19 cellular contexts compared by ENCODE assay signal in genomic region chr6:17276766-17277165, GRCh38. TPM values are rescaled to one million over a fixed set of nuclear protein-coding genes. Genes with fewer than 3 reads are reported as not detected.
DNase-seq lines count a peak whose midpoint lies in the region; ATAC-seq and TF ChIP-seq lines count a peak whose summit lies in the region.
"Had no signal": no experiment of that assay in that cellular context is flagged by ENCODE, and none has a peak within 500 bp of the region (broad histone marks: within the 10 kb centered on the region; RNA-seq: fewer than 3 reads in every experiment).

No MANE protein-coding gene starts in this region.

- H3K4me3 ChIP-seq in RWPE2 (ENCODE audit: severe bottlenecking), result no peak overlapping the region
- H3K4me3 ChIP-seq in muscle layer of duodenum (ENCODE audit: low read depth in 1 of 2, low read length in 2 of 2), result no peak overlapping the region
- no peak overlapping the region for H3K4me3 ChIP-seq in mesendoderm (ENCODE audit: low read length)
- H3K4me3 ChIP-seq in spleen, result no peak overlapping the region
- no peak overlapping the region for H3K4me3 ChIP-seq in lower lobe of right lung
- H3K4me3 ChIP-seq: right lobe of liver, stomach had no signal

- no peak overlapping the region for H3K4ac ChIP-seq in mesendoderm (ENCODE audit: low read depth, low read length)

- no peak overlapping the region for H2BK15ac ChIP-seq in mesendoderm (replicated peaks; ENCODE audit: low read depth)

- no peaks in the 10 kb centered on the region for H3K9me3 ChIP-seq in RWPE2 (ENCODE audit: severe bottlenecking)
- H3K9me3 ChIP-seq in muscle layer of duodenum (ENCODE audit: control insufficient read depth in 1 of 2, low read length in 2 of 2), result no peaks in the 10 kb centered on the region
- no peaks in the 10 kb centered on the region for H3K9me3 ChIP-seq in spleen
- no peaks in the 10 kb centered on the region for H3K9me3 ChIP-seq in lower lobe of right lung
- H3K9me3 ChIP-seq: right lobe of liver, stomach had no signal

- H2AK5ac ChIP-seq in mesendoderm (ENCODE audit: low read length), result no peak overlapping the region

- TF ChIP-seq CTCF in RWPE2 (IDR thresholded peaks at IDR 0.05; ENCODE audit: poor library complexity, severe bottlenecking) (no peak), spleen (IDR thresholded peaks at IDR 0.05 in 8 of 11, conservative IDR thresholded peaks at IDR 0.05 in 3 of 11) (no peak), lower lobe of right lung (IDR thresholded peaks at IDR 0.05) (no peak)

- no peak overlapping the region for H3K56ac ChIP-seq in mesendoderm (ENCODE audit: low read length)

- no CpG with 5 or more reads among the region's 3 CpGs for WGBS in mesendoderm (ENCODE audit: extremely low coverage, insufficient coverage, low lambda C conversion rate)
- 85 to 92% (median 88%) methylated on average over 3 of the region's 3 CpGs for WGBS in spleen, 5 donors

- no peak overlapping the region for H2BK5ac ChIP-seq in mesendoderm (ENCODE audit: low read length)

- H3K27me3 ChIP-seq in RWPE2 (ENCODE audit: insufficient read depth, poor library complexity, severe bottlenecking) (no peaks in the 10 kb centered on the region), muscle layer of duodenum (ENCODE audit: low read depth, low read length) (no peaks in the 10 kb centered on the region), mesendoderm (ENCODE audit: insufficient read depth, low read length, poor library complexity) (peaks cover 4% of the 10 kb centered on the region), spleen (replicated peaks in 1 of 7) (peaks cover 0 to 44% (median 15%) of the 10 kb centered on the region in 7 donors), lower lobe of right lung (ENCODE audit: low read depth) (peaks cover 12% of the 10 kb centered on the region)
- H3K27me3 ChIP-seq: right lobe of liver had no signal

- no peak overlapping the region for H3K18ac ChIP-seq in mesendoderm (ENCODE audit: low read length)

- H3K9ac ChIP-seq in mesendoderm (ENCODE audit: low read length), result no peak overlapping the region

- no peaks in the 10 kb centered on the region for H3K79me1 ChIP-seq in mesendoderm (ENCODE audit: low read length)

- intact Hi-C loops in spleen (cut with DNase I; ENCODE audit: low total_unique reads) (no loop called here), lower lobe of right lung (cut with DNase I) (no loop called here)

- H4K8ac ChIP-seq in mesendoderm (ENCODE audit: low read depth, low read length), result no peak overlapping the region

- no peak overlapping the region for H3K4me2 ChIP-seq in mesendoderm (ENCODE audit: low read length)

- no peaks in the 10 kb centered on the region for H3K36me3 ChIP-seq in RWPE2 (ENCODE audit: low read depth)
- H3K36me3 ChIP-seq in muscle layer of duodenum (ENCODE audit: control insufficient read depth in 1 of 2, insufficient read depth in 2 of 2, low read length in 2 of 2), result no peaks in the 10 kb centered on the region
- no peaks in the 10 kb centered on the region for H3K36me3 ChIP-seq in mesendoderm (ENCODE audit: control insufficient read depth, insufficient read depth, low read length)
- H3K36me3 ChIP-seq in spleen, result no peaks in the 10 kb centered on the region
- H3K36me3 ChIP-seq in lower lobe of right lung, result no peaks in the 10 kb centered on the region
- H3K36me3 ChIP-seq: right lobe of liver, stomach had no signal

- H3K4me1 ChIP-seq in RWPE2 (ENCODE audit: insufficient read depth, poor library complexity, severe bottlenecking) (peaks cover 21% of the 10 kb centered on the region), muscle layer of duodenum (ENCODE audit: control insufficient read depth in 1 of 2, insufficient read depth in 2 of 2, low read length in 2 of 2) (no peaks in the 10 kb centered on the region), mesendoderm (ENCODE audit: control insufficient read depth, low read depth, low read length) (no peaks in the 10 kb centered on the region), spleen (peaks cover under 1 to 15% (median 13%) of the 10 kb centered on the region in 6 donors), lower lobe of right lung (peaks cover 4% of the 10 kb centered on the region)
- H3K4me1 ChIP-seq: right lobe of liver had no signal

- no peak for TF ChIP-seq POLR2A in spleen (IDR thresholded peaks at IDR 0.05)

- no peak overlapping the region for H4K5ac ChIP-seq in mesendoderm (ENCODE audit: low read length)

- H3K27ac ChIP-seq in RWPE2 (ENCODE audit: poor library complexity, severe bottlenecking) (peak overlapping the region; percentile 84), muscle layer of duodenum (ENCODE audit: low read length) (peak overlapping the region; percentile 85), mesendoderm (ENCODE audit: low read depth, low read length) (no peak overlapping the region), spleen (no peak overlapping the region), lower lobe of right lung (no peak overlapping the region)
- H3K27ac ChIP-seq: HL-60, right lobe of liver had no signal

- no peak overlapping the region for H2BK120ac ChIP-seq in mesendoderm (ENCODE audit: low read depth, low read length)

- no peak overlapping the region for H3K23ac ChIP-seq in mesendoderm (ENCODE audit: low read length)

- DNase-seq in EL, result peak; percentile 62
- no peak for DNase-seq in RWPE2 (ENCODE audit: low spot score)
- peak; percentile 43 for DNase-seq in fibroblast of peridontal ligament (ENCODE audit: extremely low read depth)
- DNase-seq in mesendoderm, result no peak
- DNase-seq in spleen, result no peak
- no peak for DNase-seq in lower lobe of right lung
- no peak for DNase-seq in NCI-H2107 (lab: John Stamatoyannopoulos, UW)
- DNase-seq: CD4-positive, alpha-beta memory T cell; H7; hypothalamus; NCI-H2029 treated with DMSO at 0.1 percent for 48 hours; NCI-H510A treated with DMSO at 0.1 percent for 48 hours; right lobe of liver; SIG-M5; stimulated activated CD4-positive, alpha-beta T cell treated with anti-CD3 and anti-CD28 coated beads, Interleukin-2, amount 100 ng/mL, for 24 hours; stomach had no signal

- ATAC-seq in RWPE2 (ENCODE audit: low read depth) (no peak), lower lobe of right lung (no peak)
- ATAC-seq: right lobe of liver had no signal

- no peaks in the 10 kb centered on the region for H3K79me2 ChIP-seq in mesendoderm (ENCODE audit: control insufficient read depth, insufficient read depth, low read length)

RNA-seq across cellular contexts. Expression of gene RBM24, which starts 4.4 kb away (rescaled TPM):
- polyA plus RNA-seq in mesendoderm (2013, experiment 1 of 2), result 2.4 TPM
- polyA plus RNA-seq in mesendoderm (2013, experiment 2 of 2), result 2.0 TPM
- 1 to 10 TPM in 3 of 7 donors, under 1 TPM in 4; 0.33 to 1.8 (median 0.68) TPM for total RNA-seq in spleen
- 1 to 10 TPM in 1 of 3 donors, under 1 TPM in 2; 0.76 to 1.3 (median 0.99) TPM for polyA plus RNA-seq in spleen
- total RNA-seq in lower lobe of right lung, result 1.2 TPM
- total RNA-seq: activated T-helper 2 cell treated with anti-CD3 and anti-CD28 coated beads, Interferon-gamma antibody, Interleukin-2, Interleukin-4, amounts not matched to agents 10 μg/mL and 5 μg/mL and 100 μg/mL, durations not matched to agents 14 hours and 24 hours and 36 hours; CD4-positive, alpha-beta memory T cell had no signal
- polyA plus RNA-seq: CD4-positive, alpha-beta memory T cell had no signal

Comparison
In these comparisons a context has a peak if more than half of its experiments do, and no peak if none do; other contexts are left out.
1. DNase-seq: peak in EL (single experiment) and fibroblast of peridontal ligament (single experiment); none in RWPE2 (single experiment), mesendoderm (single experiment), spleen (single experiment), lower lobe of right lung (single experiment) and NCI-H2107 (single experiment).
2. H3K27ac ChIP-seq: peak in RWPE2 (single experiment) and muscle layer of duodenum (single experiment); none in mesendoderm (single experiment), spleen (0 of 8) and lower lobe of right lung (single experiment).